4 cellular contexts compared by ENCODE assay signal in genomic region chr7:91899563-91899962, GRCh38.
A peak's percentile ranks its signal among the peaks of the same experiment; 100 is the strongest.
TF ChIP-seq lines count a peak whose summit lies in the region.

No MANE protein-coding gene starts in this region.

TF ChIP-seq in A549, 52 proteins besides CTCF, POLR2A, EP300 and RAD21:
- TF ChIP-seq RCOR1 (IDR thresholded peaks at IDR 0.05; ENCODE audit: low read depth, low read length): no peak
- peak; percentile 45 for TF ChIP-seq MAFK (IDR thresholded peaks at IDR 0.05; ENCODE audit: partially characterized antibody)
- no peak for TF ChIP-seq ELK1 (IDR thresholded peaks at IDR 0.05; ENCODE audit: low read depth, low read length)
- TF ChIP-seq NPAS2 (CRISPR knock-in tag; IDR thresholded peaks at IDR 0.05; ENCODE audit: borderline replicate concordance): no peak
- no peak for TF ChIP-seq ZFP36 (IDR thresholded peaks at IDR 0.05; ENCODE audit: borderline replicate concordance, partially characterized antibody)
- TF ChIP-seq KDM1A (IDR thresholded peaks at IDR 0.05; ENCODE audit: low read depth): no peak
- TF ChIP-seq FOXS1 (CRISPR knock-in tag; IDR thresholded peaks at IDR 0.05): no peak
- no peak for TF ChIP-seq RFX5 (IDR thresholded peaks at IDR 0.05)
TF ChIP-seq in A549: peak in this region for 1.

TF ChIP-seq in IMR-90, 13 proteins besides CTCF, POLR2A, EP300 and RAD21:
- TF ChIP-seq NFE2L2 (IDR thresholded peaks at IDR 0.05; ENCODE audit: low read depth, low read length) (no peak), USF2 (IDR thresholded peaks at IDR 0.05; ENCODE audit: low read depth, low read length) (no peak), MAFK (IDR thresholded peaks at IDR 0.05; ENCODE audit: low read depth, low read length) (peak; percentile 62; the same call in 1 of the 2 replicates)
TF ChIP-seq in IMR-90: peak in this region for 1.

TF ChIP-seq in K562, 482 proteins besides CTCF, POLR2A, EP300 and RAD21:
- no peak for TF ChIP-seq PTRF (tag; IDR thresholded peaks at IDR 0.05)
- no peak for TF ChIP-seq TSC22D4 (tag; IDR thresholded peaks at IDR 0.05)
- TF ChIP-seq RFX7 (CRISPR knock-in tag; IDR thresholded peaks at IDR 0.05): no peak
- peak; percentile 44 for TF ChIP-seq MAFG (tag; conservative IDR thresholded peaks at IDR 0.05)
- TF ChIP-seq ZNF316 (IDR thresholded peaks at IDR 0.05): peak; percentile 88
- no peak for TF ChIP-seq VEZF1 (CRISPR knock-in tag; IDR thresholded peaks at IDR 0.05)
- TF ChIP-seq MAFK (IDR thresholded peaks at IDR 0.05; ENCODE audit: low read length): peak; percentile 63; the same call in 1 of the 2 replicates
- no peak for TF ChIP-seq ZNF408 (CRISPR knock-in tag; IDR thresholded peaks at IDR 0.05; ENCODE audit: low read depth)
- TF ChIP-seq C11orf30 (IDR thresholded peaks at IDR 0.05; ENCODE audit: low read depth): peak; percentile 73
- TF ChIP-seq MAFF (IDR thresholded peaks at IDR 0.05; ENCODE audit: low read length): peak; percentile 66
- TF ChIP-seq KAT2B (IDR thresholded peaks at IDR 0.05; ENCODE audit: low read depth, low read length): no peak

TF ChIP-seq in SK-N-SH, 30 proteins besides CTCF, POLR2A, EP300 and RAD21:
- TF ChIP-seq GABPA (IDR thresholded peaks at IDR 0.05; ENCODE audit: low read depth): no peak
- TF ChIP-seq TAF1 (IDR thresholded peaks at IDR 0.05; ENCODE audit: borderline replicate concordance, low read depth, low read length): no peak
- TF ChIP-seq TCF12 (IDR thresholded peaks at IDR 0.05): no peak
- TF ChIP-seq GATA2 (CRISPR knock-in tag; IDR thresholded peaks at IDR 0.05): no peak
- TF ChIP-seq CHD2 (IDR thresholded peaks at IDR 0.05; ENCODE audit: low read length, partially characterized antibody): no peak
- TF ChIP-seq SMC3 (IDR thresholded peaks at IDR 0.05; ENCODE audit: low read depth, low read length): no peak
- TF ChIP-seq ZBTB33 (IDR thresholded peaks at IDR 0.05; ENCODE audit: borderline replicate concordance, low read depth): no peak
- no peak for TF ChIP-seq FOSL2 (IDR thresholded peaks at IDR 0.05; ENCODE audit: borderline replicate concordance, low read depth)
- TF ChIP-seq USF2 (IDR thresholded peaks at IDR 0.05; ENCODE audit: borderline replicate concordance, low read depth, low read length): no peak
- no peak for TF ChIP-seq REST (IDR thresholded peaks at IDR 0.05; ENCODE audit: low read depth, low read length)
- TF ChIP-seq FOXJ3 (CRISPR knock-in tag; IDR thresholded peaks at IDR 0.05): no peak
- TF ChIP-seq RFX5 (IDR thresholded peaks at IDR 0.05; ENCODE audit: low read length): no peak
